In the genomic region with DNA sequence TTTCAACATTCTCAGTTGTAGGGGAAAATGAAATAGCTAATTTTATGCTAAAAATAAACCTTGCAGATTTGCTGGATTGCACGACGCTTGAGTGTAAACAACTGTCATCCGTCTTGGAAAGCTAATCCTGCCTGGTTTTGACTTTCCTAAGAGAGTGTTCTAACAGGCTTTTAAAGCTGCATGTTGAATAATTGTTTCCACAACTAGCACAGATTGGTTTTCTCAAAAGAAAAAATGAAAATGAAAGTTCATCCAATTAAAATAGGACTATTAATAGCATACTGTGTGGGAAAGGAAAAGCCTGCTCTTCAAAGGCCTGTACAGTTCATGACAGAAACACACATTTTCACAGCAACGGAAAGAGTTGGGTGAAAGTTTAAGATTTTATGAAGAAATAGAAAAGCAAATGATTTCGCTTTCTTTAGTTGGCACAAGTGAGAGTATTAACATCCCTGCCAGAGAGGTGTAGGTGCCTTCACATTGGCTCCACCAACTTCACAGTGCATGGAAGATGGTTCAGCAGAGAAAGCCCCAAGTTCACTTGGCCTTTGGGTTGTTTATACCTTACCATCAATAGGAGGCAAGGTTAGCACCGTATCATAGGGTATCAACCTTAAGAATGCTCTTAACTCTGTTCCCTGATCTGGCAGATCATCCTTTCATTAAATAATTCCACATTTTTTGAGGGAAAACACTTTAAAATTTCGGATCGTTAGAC, we compare ENCODE assay signal across 16 cellular contexts.
DNase-seq lines count a peak whose midpoint lies in the region; FAIRE-seq and TF ChIP-seq lines count a peak whose summit lies in the region.
"Had no signal": no experiment of that assay in that cellular context is flagged by ENCODE, and none has a peak within 500 bp of the region (broad histone marks: within the 10 kb centered on the region; RNA-seq: fewer than 3 reads in every experiment).

No MANE protein-coding gene starts in this region.

- H2AK5ac ChIP-seq in neuronal stem cell (ENCODE audit: low read depth, low read length), result no peak overlapping the region

- no peak for TF ChIP-seq CTCF in kidney (IDR thresholded peaks at IDR 0.05; ENCODE audit: borderline replicate concordance, extremely low read depth, insufficient read depth)

- no peak overlapping the region for H3K23ac ChIP-seq in neuronal stem cell (ENCODE audit: low read depth, low read length, poor library complexity)

- H3K79me1 ChIP-seq in neuronal stem cell (ENCODE audit: low read depth, low read length), result no peaks in the 10 kb centered on the region

- H2BK12ac ChIP-seq in neuronal stem cell (ENCODE audit: low read length), result no peak overlapping the region

- no peak overlapping the region for H3K14ac ChIP-seq in neuronal stem cell (ENCODE audit: low read length)

- peak; percentile 18 for DNase-seq in H4 (ENCODE audit: low spot score)
- no peak for DNase-seq in kidney
- DNase-seq in NCI-H774 (lab: John Stamatoyannopoulos, UW), result no peak
- DNase-seq in NCI-H2171 treated with DMSO at 0.1 percent for 48 hours (lab: John Stamatoyannopoulos, UW), result no peak
- no peak for DNase-seq in COLO668 (lab: John Stamatoyannopoulos, UW; ENCODE audit: unreplicated experiment)
- DNase-seq in neuronal stem cell (ENCODE audit: low spot score), result no peak
- DNase-seq: activated CD4-positive, CD25-positive, alpha-beta regulatory T cell; activated T-cell treated with anti-CD3 and anti-CD28 coated beads, Interleukin-2, amount 50 U/mL, for 24 hours; C1 segment of cervical spinal cord; EL; immature natural killer cell; NCI-H187; nephron progenitor cell had no signal

- H2BK5ac ChIP-seq in neuronal stem cell (ENCODE audit: low read length), result no peak overlapping the region

- H3K27me3 ChIP-seq in endocrine pancreas (ENCODE audit: control insufficient read depth, insufficient read depth, low read length) (no peaks in the 10 kb centered on the region), neuronal stem cell (ENCODE audit: control insufficient read depth in 3 of 3, insufficient read depth in 3 of 3, low read depth in 1 of 3, low read length in 3 of 3) (no peaks in the 10 kb centered on the region)

- H2AFZ ChIP-seq in neuronal stem cell (ENCODE audit: low read length), result no peak overlapping the region

- WGBS in neuronal stem cell (ENCODE audit: extremely low coverage in 2 of 2, insufficient read length in 2 of 2, insufficient replicate concordance in 1 of 2), 2 donors, result no CpG with 5 or more reads among the region's 8 CpGs

- H3K36me3 ChIP-seq in endocrine pancreas (ENCODE audit: control insufficient read depth, insufficient read depth, low read length), result no peaks in the 10 kb centered on the region
- no peaks in the 10 kb centered on the region for H3K36me3 ChIP-seq in kidney (ENCODE audit: control insufficient read depth in 1 of 2, insufficient read depth in 2 of 2, low read length in 2 of 2)
- H3K36me3 ChIP-seq in neuronal stem cell (replicated peaks in 1 of 2; ENCODE audit: control insufficient read depth in 2 of 2, insufficient read depth in 2 of 2, low read length in 2 of 2), result no peaks in the 10 kb centered on the region

- H3K4me2 ChIP-seq in neuronal stem cell (ENCODE audit: insufficient read depth, low read length, poor library complexity, severe bottlenecking), result no peak overlapping the region

- no peak overlapping the region for H2BK120ac ChIP-seq in neuronal stem cell (ENCODE audit: low read depth, low read length)

- no peak overlapping the region for H3K18ac ChIP-seq in neuronal stem cell (ENCODE audit: low read length)

- no peak overlapping the region for H4K91ac ChIP-seq in neuronal stem cell (ENCODE audit: low read depth, low read length, poor library complexity)

- H3K9me3 ChIP-seq in endocrine pancreas (ENCODE audit: control insufficient read depth, low read length), result no peaks in the 10 kb centered on the region
- H3K9me3 ChIP-seq in kidney (ENCODE audit: control insufficient read depth in 1 of 2, low read length in 2 of 2), result no peaks in the 10 kb centered on the region
- no peaks in the 10 kb centered on the region for H3K9me3 ChIP-seq in neuronal stem cell (replicated peaks in 1 of 2; ENCODE audit: control insufficient read depth in 2 of 2, insufficient read depth in 1 of 2, low read depth in 1 of 2, low read length in 2 of 2)

- no peak overlapping the region for H4K8ac ChIP-seq in neuronal stem cell (ENCODE audit: low read depth, low read length)

- H3K27ac ChIP-seq in kidney (ENCODE audit: low read depth in 2 of 2, low read length in 2 of 2) (peak overlapping the region; percentile 24 to 50), skin epidermis (peak overlapping the region in 11 of 21 experiments; percentile 27 to 77 (median 57)), neuronal stem cell (replicated peaks; ENCODE audit: low read length) (no peak overlapping the region)

- no peak for FAIRE-seq in kidney (lab: Jason Lieb, UNC)
- FAIRE-seq: astrocyte had no signal

- H3K4me1 ChIP-seq in endocrine pancreas (ENCODE audit: control insufficient read depth, insufficient read depth, low read length) (peaks cover 4% of the 10 kb centered on the region), kidney (ENCODE audit: control insufficient read depth in 1 of 2, insufficient read depth in 1 of 2, low read depth in 1 of 2, low read length in 2 of 2) (peaks cover 0 to 2% of the 10 kb centered on the region in 2 donors), neuronal stem cell (ENCODE audit: control insufficient read depth in 2 of 2, insufficient read depth in 1 of 2, low read depth in 1 of 2, low read length in 2 of 2) (no peaks in the 10 kb centered on the region)

- intact Hi-C loops in kidney (cut with DNase I), result no loop called here

- no peak overlapping the region for H3K4ac ChIP-seq in neuronal stem cell (ENCODE audit: low read length)

- H3K9ac ChIP-seq in endocrine pancreas (ENCODE audit: control insufficient read depth, insufficient read depth, low read length), result no peak overlapping the region
- H3K9ac ChIP-seq in kidney (ENCODE audit: low read length in 2 of 2), result no peak overlapping the region
- H3K9ac ChIP-seq in neuronal stem cell (ENCODE audit: low read depth, low read length, poor library complexity), result no peak overlapping the region

- H3K4me3 ChIP-seq in endocrine pancreas (ENCODE audit: control insufficient read depth, insufficient read depth, low read length), result peak overlapping the region; percentile 55
- H3K4me3 ChIP-seq in kidney (ENCODE audit: low read length in 2 of 2), result no peak overlapping the region
- no peak overlapping the region for H3K4me3 ChIP-seq in skin epidermis
- no peak overlapping the region for H3K4me3 ChIP-seq in neuronal stem cell (ENCODE audit: low read length in 2 of 2)

- no peak overlapping the region for H2BK15ac ChIP-seq in neuronal stem cell (ENCODE audit: low read length)
